ENCODE assay signal across 15 cellular contexts in genomic region chr18:39489426-39489825, GRCh38.
A peak's percentile ranks its signal among the peaks of the same experiment; 100 is the strongest.
DNase-seq lines count a peak whose midpoint lies in the region; FAIRE-seq and TF ChIP-seq lines count a peak whose summit lies in the region.
"Had no signal": no experiment of that assay in that cellular context is flagged by ENCODE, and none has a peak within 500 bp of the region (broad histone marks: within the 10 kb centered on the region; RNA-seq: fewer than 3 reads in every experiment).

No MANE protein-coding gene starts in this region.

- H3K9me2 ChIP-seq in GM23248 (ENCODE audit: insufficient read depth): no peaks in the 10 kb centered on the region

- no peak overlapping the region for H3K4me3 ChIP-seq in GM23248
- H3K4me3 ChIP-seq in astrocyte (ENCODE audit: insufficient read depth, low read depth, low read length): no peak overlapping the region
- H3K4me3 ChIP-seq in fibroblast of mammary gland (ENCODE audit: control insufficient read depth, low read depth, low read length): no peak overlapping the region
- H3K4me3 ChIP-seq: A549, BLaER1, GM23338 had no signal

- H3K9me3 ChIP-seq in GM23248 (ENCODE audit: low read depth) (no peaks in the 10 kb centered on the region), astrocyte (ENCODE audit: insufficient read depth, low read depth, low read length) (no peaks in the 10 kb centered on the region)
- H3K9me3 ChIP-seq: A549, BLaER1, Caco-2 had no signal

- no peak overlapping the region for H3K27ac Mint-ChIP-seq in astrocyte (ENCODE audit: unreplicated experiment)
- H3K27ac Mint-ChIP-seq: CD8-positive, alpha-beta memory T cell; GM23338 had no signal

- no peak overlapping the region for H3K4me2 ChIP-seq in GM23248 (ENCODE audit: unreplicated experiment)
- no peak overlapping the region for H3K4me2 ChIP-seq in astrocyte (ENCODE audit: low read length)
- H3K4me2 ChIP-seq: A549, BLaER1, GM23338 had no signal

- H3K27ac ChIP-seq in GM23248 (no peak overlapping the region), astrocyte (ENCODE audit: low read depth, low read length) (no peak overlapping the region)
- H3K27ac ChIP-seq: A549, BLaER1 had no signal

- WGBS in GM23248 (ENCODE audit: low coverage in 1 of 2, low lambda C conversion rate in 2 of 2, missing lambda C conversion rate in 2 of 2), 2 experiments: 89 to 100% methylated on average over 1 of the region's 1 CpG

- TF ChIP-seq CTCF in astrocyte (IDR thresholded peaks at IDR 0.05; ENCODE audit: insufficient read depth, low read depth, low read length) (no peak), fibroblast of mammary gland (conservative IDR thresholded peaks at IDR 0.05; ENCODE audit: control insufficient read depth, insufficient read depth, low read depth, low read length) (no peak)

- DNase-seq in GM23248 (peak; percentile 2), astrocyte (ENCODE audit: low read depth) (peak; percentile 8), fibroblast of mammary gland (ENCODE audit: low read depth) (peak; percentile 2), germinal center (ENCODE audit: low spot score) (no peak), ecto neural progenitor cell (ENCODE audit: low spot score) (no peak), amniotic stem cell (lab: John Stamatoyannopoulos, UW) (no peak), AML-193 (lab: John Stamatoyannopoulos, UW) (no peak)
- DNase-seq: Caco-2; CD8-positive, alpha-beta memory T cell; DND-41; GF-D8; H7 had no signal

- no peaks in the 10 kb centered on the region for H3K79me2 ChIP-seq in GM23248 (ENCODE audit: insufficient read depth)
- no peaks in the 10 kb centered on the region for H3K79me2 ChIP-seq in astrocyte (ENCODE audit: insufficient read depth, low read length)

- no peaks in the 10 kb centered on the region for H3F3A ChIP-seq in GM23248 (ENCODE audit: insufficient read depth)

- no peaks in the 10 kb centered on the region for H3K36me3 Mint-ChIP-seq in astrocyte (ENCODE audit: low read depth, unreplicated experiment)
- H3K36me3 Mint-ChIP-seq: CD8-positive, alpha-beta memory T cell had no signal

- no peak overlapping the region for H3K9ac ChIP-seq in GM23248
- no peak overlapping the region for H3K9ac ChIP-seq in astrocyte (ENCODE audit: low read length)
- H3K9ac ChIP-seq: BLaER1 had no signal

- H2AFZ ChIP-seq in GM23248 (no peak overlapping the region), astrocyte (ENCODE audit: low read depth, low read length) (no peak overlapping the region)
- H2AFZ ChIP-seq: GM23338 had no signal

- peaks cover 12% of the 10 kb centered on the region for H3K4me1 Mint-ChIP-seq in astrocyte (ENCODE audit: low read depth, unreplicated experiment)
- H3K4me1 Mint-ChIP-seq: CD8-positive, alpha-beta memory T cell had no signal

- no peaks in the 10 kb centered on the region for H3K9me3 Mint-ChIP-seq in astrocyte (ENCODE audit: unreplicated experiment)

- no peak for FAIRE-seq in astrocyte (lab: Jason Lieb, UNC)
- FAIRE-seq: A549 had no signal

- H3K36me3 ChIP-seq in GM23248 (ENCODE audit: low read depth) (no peaks in the 10 kb centered on the region), astrocyte (ENCODE audit: insufficient read depth, low read length) (no peaks in the 10 kb centered on the region)
- H3K36me3 ChIP-seq: BLaER1 had no signal

- H4K20me1 ChIP-seq in GM23248 (ENCODE audit: insufficient read depth) (no peaks in the 10 kb centered on the region), astrocyte (ENCODE audit: insufficient read depth, low read length) (no peaks in the 10 kb centered on the region)
- H4K20me1 ChIP-seq: BLaER1 had no signal

- H3K4me3 Mint-ChIP-seq in astrocyte (ENCODE audit: unreplicated experiment): no peak overlapping the region
- H3K4me3 Mint-ChIP-seq: CD8-positive, alpha-beta memory T cell; GM23338 had no signal

- no peaks in the 10 kb centered on the region for H3K27me3 Mint-ChIP-seq in astrocyte (ENCODE audit: low read depth, unreplicated experiment)
- H3K27me3 Mint-ChIP-seq: CD8-positive, alpha-beta memory T cell had no signal

- in situ Hi-C loops in GM23248 (cut with MboI): no loop called here

- H3K4me1 ChIP-seq in GM23248 (ENCODE audit: insufficient read depth): no peaks in the 10 kb centered on the region
- no peaks in the 10 kb centered on the region for H3K4me1 ChIP-seq in astrocyte (ENCODE audit: insufficient read depth, low read length)
- H3K4me1 ChIP-seq: A549, BLaER1, Caco-2 had no signal

- H3K27me3 ChIP-seq in GM23248 (replicated peaks; ENCODE audit: insufficient read depth) (no peaks in the 10 kb centered on the region), astrocyte (ENCODE audit: insufficient read depth, low read length) (no peaks in the 10 kb centered on the region)
- H3K27me3 ChIP-seq: BLaER1 had no signal

Comparison
In these comparisons a context has a peak if more than half of its experiments do, and no peak if none do; other contexts are left out.
1. DNase-seq: peak in GM23248 (single experiment), astrocyte (single experiment) and fibroblast of mammary gland (single experiment); none in germinal center (single experiment), ecto neural progenitor cell (single experiment), amniotic stem cell (single experiment) and AML-193 (0 of 2).